1 cellular context compared by ENCODE assay signal in genomic region chr15:67253103-67253502, GRCh38.
TF ChIP-seq lines count a peak whose summit lies in the region.

No MANE protein-coding gene starts in this region.

TF ChIP-seq in K562, 482 proteins besides CTCF, POLR2A, EP300 and RAD21 (continued from another document):
- TF ChIP-seq, protein P1, sequence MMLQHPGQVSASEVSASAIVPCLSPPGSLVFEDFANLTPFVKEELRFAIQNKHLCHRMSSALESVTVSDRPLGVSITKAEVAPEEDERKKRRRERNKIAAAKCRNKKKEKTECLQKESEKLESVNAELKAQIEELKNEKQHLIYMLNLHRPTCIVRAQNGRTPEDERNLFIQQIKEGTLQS (IDR thresholded peaks at IDR 0.05), result 0 out of 2 replicates have a peak, but pooled peaks have one; percentile 11
- TF ChIP-seq, protein P1 (CRISPR knock-in tag; conservative IDR thresholded peaks at IDR 0.05), result no peak
